ENCODE assay signal across 7 cellular contexts in the genomic region with DNA sequence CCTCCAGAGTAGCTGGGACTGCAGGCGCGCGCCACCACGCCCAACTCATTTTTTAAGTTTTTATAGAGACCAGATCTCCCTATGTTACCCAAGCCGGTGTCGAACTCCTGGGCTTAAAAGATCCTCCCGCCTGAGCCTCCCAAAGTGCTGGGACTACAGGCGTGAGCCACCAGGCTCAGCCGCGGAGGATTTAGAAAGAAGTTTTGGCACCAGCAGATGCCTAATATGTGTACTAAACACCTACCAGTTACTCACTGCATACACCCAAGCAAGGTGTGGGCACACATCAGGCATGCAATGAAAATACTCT. TPM values are rescaled to one million over a fixed set of nuclear protein-coding genes. Genes with fewer than 3 reads are reported as not detected.
DNase-seq lines count a peak whose midpoint lies in the region; ATAC-seq and TF ChIP-seq lines count a peak whose summit lies in the region.

No MANE protein-coding gene starts in this region.

- intact Hi-C loops in stomach (cut with DNase I; ENCODE audit: low total_unique reads): no loop called here

- DNase-seq in HL-60 (ENCODE audit: low read depth in 1 of 2, low spot score in 1 of 2): no peak
- DNase-seq in activated naive CD4-positive, alpha-beta T cell treated with anti-CD3 and anti-CD28 coated beads, Interleukin-2, amount 50 U/mL, for 72 hours (ENCODE audit: low spot score in 2 of 2): no peak
- no peak for DNase-seq in immature natural killer cell
- DNase-seq in stomach: no peak
- no peak for DNase-seq in epidermal melanocyte (ENCODE audit: insufficient read length, low spot score)
- no peak for DNase-seq in activated CD4-positive, alpha-beta T cell treated with anti-CD3 and anti-CD28 coated beads, Interleukin-2, amount 50 U/mL, for 1 hour

- TF ChIP-seq EP300 in stomach (IDR thresholded peaks at IDR 0.05): no peak

- no peak for TF ChIP-seq POLR2A in stomach (IDR thresholded peaks at IDR 0.05)

- no peaks in the 10 kb centered on the region for H3K36me3 ChIP-seq in stomach

- ATAC-seq in activated naive CD4-positive, alpha-beta T cell treated with anti-CD3 and anti-CD28 coated beads, Interleukin-2, amount 50 U/mL, for 72 hours: no peak
- no peak for ATAC-seq in GM18517 (IDR thresholded peaks at IDR 0.05; ENCODE audit: unreplicated experiment)

- H3K9me3 Mint-ChIP-seq in activated naive CD4-positive, alpha-beta T cell treated with anti-CD3 and anti-CD28 coated beads, Interleukin-2, amount 50 U/mL, for 72 hours: peaks cover 4 to 18% of the 10 kb centered on the region in 2 donors
- peaks cover 0 to 1% (median 0%) of the 10 kb centered on the region in 6 donors for H3K9me3 Mint-ChIP-seq in immature natural killer cell

- H3K27ac ChIP-seq in HL-60 (replicated peaks) (no peak overlapping the region), stomach (peak overlapping the region; percentile 78 to 92 (median 89))

- H3K4me1 ChIP-seq in stomach: peaks cover 9 to 22% (median 15%) of the 10 kb centered on the region in 4 donors

- WGBS in stomach, 5 donors: 49 to 62% (median 59%) methylated on average over 7 to 10 of the region's 10 CpGs

- peaks cover 0 to 4% (median 3%) of the 10 kb centered on the region in 3 donors for H3K27me3 Mint-ChIP-seq in immature natural killer cell (ENCODE audit: low read depth in 3 of 3)

- TF ChIP-seq CTCF in HL-60 (IDR thresholded peaks at IDR 0.05; ENCODE audit: insufficient read depth, low read length) (no peak), stomach (IDR thresholded peaks at IDR 0.05) (no peak)

- H3K4me1 Mint-ChIP-seq in immature natural killer cell: peaks cover 24 to 28% of the 10 kb centered on the region in 2 donors

- H3K4me3 ChIP-seq in HL-60 (replicated peaks; ENCODE audit: insufficient read depth, low read length) (peak overlapping the region; percentile 88), stomach (peak overlapping the region; percentile 64 to 85 (median 66))

- peaks cover 18 to 26% of the 10 kb centered on the region in 2 donors for H3K36me3 Mint-ChIP-seq in activated naive CD4-positive, alpha-beta T cell treated with anti-CD3 and anti-CD28 coated beads, Interleukin-2, amount 50 U/mL, for 72 hours
- peaks cover 0 to 4% (median 3%) of the 10 kb centered on the region in 3 donors for H3K36me3 Mint-ChIP-seq in immature natural killer cell

- H3K27me3 ChIP-seq in HL-60 (ENCODE audit: insufficient read depth, poor library complexity, severe bottlenecking): no peaks in the 10 kb centered on the region
- no peaks in the 10 kb centered on the region for H3K27me3 ChIP-seq in stomach

- peaks cover 0 to 20% (median 0%) of the 10 kb centered on the region in 4 donors for H3K9me3 ChIP-seq in stomach

- H3K27ac Mint-ChIP-seq in activated naive CD4-positive, alpha-beta T cell treated with anti-CD3 and anti-CD28 coated beads, Interleukin-2, amount 50 U/mL, for 72 hours: peak overlapping the region; percentile 50 to 90
- peak overlapping the region; percentile 17 to 82 (median 62) for H3K27ac Mint-ChIP-seq in immature natural killer cell

- peak overlapping the region; percentile 90 to 98 (median 94) for H3K4me3 Mint-ChIP-seq in immature natural killer cell

RNA-seq across cellular contexts. Expression of a gene that starts 0.5 kb away (rescaled TPM):
- total RNA-seq in activated naive CD4-positive, alpha-beta T cell treated with anti-CD3 and anti-CD28 coated beads, Interleukin-2, amount 50 U/mL, for 72 hours: 1 to 10 TPM; 2.3 to 2.4 TPM
- polyA plus RNA-seq in immature natural killer cell (1 to 10 TPM in 2 of 3 donors, under 1 TPM in 1; 0.46 to 6.4 (median 2.7) TPM), stomach (1 to 10 TPM in 2 of 3 donors, under 1 TPM in 1; 0.68 to 2.0 (median 1.2) TPM)
- 1 to 10 TPM in 4 of 5 donors, under 1 TPM in 1; 0.29 to 9.2 (median 5.9) TPM for total RNA-seq in stomach

RNA-seq across cellular contexts. Expression of a gene that starts 39.0 kb away (rescaled TPM):
- 1 to 10 TPM; 3.5 to 5.0 TPM for total RNA-seq in activated naive CD4-positive, alpha-beta T cell treated with anti-CD3 and anti-CD28 coated beads, Interleukin-2, amount 50 U/mL, for 72 hours
- 1 to 10 TPM; 4.5 to 9.4 (median 6.1) TPM for polyA plus RNA-seq in immature natural killer cell
- 1 to 10 TPM in 2 of 5 donors, under 1 TPM in 3; 0.29 to 7.3 (median 0.58) TPM for total RNA-seq in stomach
- polyA plus RNA-seq in stomach: 1 to 10 TPM; 1.1 to 1.5 (median 1.4) TPM
